10 cellular contexts compared by ENCODE assay signal in genomic region chr19:56332695-56333094, GRCh38.
"Had no signal": no experiment of that assay in that cellular context is flagged by ENCODE, and none has a peak within 500 bp of the region (broad histone marks: within the 10 kb centered on the region; RNA-seq: fewer than 3 reads in every experiment).

No MANE protein-coding gene starts in this region.

- H3K9ac ChIP-seq: GM23248 had no signal

- H3K4me1 ChIP-seq: HAP-1 had no signal

- H3K9me3 ChIP-seq: HAP-1 had no signal

- H2AFZ ChIP-seq: GM23248, GM23338 had no signal

- H3K4me3 Mint-ChIP-seq: GM23338, H9, HFFc6 had no signal

- H3K4me1 Mint-ChIP-seq: GM23338, H9 had no signal

- H3K27ac Mint-ChIP-seq: GM23338, H9, HFFc6 had no signal

- H3K9me3 Mint-ChIP-seq: HFFc6 had no signal

- H3K36me3 ChIP-seq: HAP-1 had no signal

- H3K4me2 ChIP-seq: GM23338 had no signal

- DNase-seq: GM23248, GOT3, H7, H9, HCEC 1CT, HFFc6 had no signal

- H3K27ac ChIP-seq: GM23248 had no signal

- FAIRE-seq: H1, H54 had no signal

- H3K4me3 ChIP-seq: GM23248, GM23338, HAP-1 had no signal
